16 cellular contexts compared by ENCODE assay signal in the genomic region with DNA sequence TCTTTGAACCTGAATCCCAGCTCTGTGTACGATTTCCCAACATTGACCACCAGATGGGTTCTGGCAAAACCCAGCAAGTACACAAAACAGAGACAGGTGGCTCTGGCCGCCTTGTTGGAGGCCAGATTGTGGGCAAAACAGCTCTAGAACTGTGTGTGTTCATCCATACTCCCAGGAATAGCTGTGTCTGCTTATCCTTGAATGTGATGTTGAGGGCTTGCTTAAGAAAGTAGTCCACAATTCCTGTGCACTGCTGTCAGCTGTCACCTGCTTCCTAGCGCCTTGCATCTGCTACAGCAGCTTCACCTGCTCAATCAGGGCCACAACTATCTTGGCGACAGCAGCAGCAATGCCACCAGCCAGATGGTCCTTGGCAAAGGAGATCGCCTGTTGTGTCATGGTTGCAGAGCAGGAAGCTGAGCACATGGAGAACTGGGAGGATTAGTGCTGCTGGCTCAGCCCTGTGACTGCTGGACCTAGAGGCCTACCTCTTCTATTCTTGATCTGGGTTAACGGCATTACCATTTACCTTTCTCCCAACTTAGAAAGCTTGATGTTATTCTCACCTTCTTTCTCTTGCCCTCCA. TPM values are rescaled to one million over a fixed set of nuclear protein-coding genes. Genes with fewer than 3 reads are reported as not detected.
DNase-seq lines count a peak whose midpoint lies in the region; ATAC-seq, FAIRE-seq and TF ChIP-seq lines count a peak whose summit lies in the region.
"Had no signal": no experiment of that assay in that cellular context is flagged by ENCODE, and none has a peak within 500 bp of the region (broad histone marks: within the 10 kb centered on the region; RNA-seq: fewer than 3 reads in every experiment).

No MANE protein-coding gene starts in this region.

- peak; percentile 35 for FAIRE-seq in K562 (lab: Jason Lieb, UNC)
- FAIRE-seq: GM12891, GM19239 had no signal

- H3K27me3 ChIP-seq in K562 (ENCODE audit: control insufficient read depth in 2 of 2, insufficient read depth in 2 of 2, low read length in 2 of 2): peaks cover 10 to 13% of the 10 kb centered on the region in 2 experiments; a peak in 3 of 5 replicates
- H3K27me3 ChIP-seq: BLaER1 had no signal

- no peak overlapping the region for H3K9ac ChIP-seq in K562 (ENCODE audit: insufficient read depth in 1 of 2, low read depth in 2 of 2, low read length in 2 of 2)
- H3K9ac ChIP-seq: BLaER1 had no signal

- WGBS in K562 (ENCODE audit: insufficient coverage, low coverage, missing lambda C conversion rate): 19% methylated on average over 5 of the region's 6 CpGs

- H3K4me3 ChIP-seq in K562: no peak overlapping the region
- H3K4me3 ChIP-seq: BLaER1, GM23338 had no signal

- H3K79me2 ChIP-seq in K562 (ENCODE audit: control insufficient read depth, insufficient read depth, low read length): peaks cover 12% of the 10 kb centered on the region

- no peaks in the 10 kb centered on the region for H3K9me1 ChIP-seq in K562 (ENCODE audit: control insufficient read depth, insufficient read depth, low read length)

- no peaks in the 10 kb centered on the region for H3K36me3 ChIP-seq in K562 (ENCODE audit: control insufficient read depth, insufficient read depth, low read length)
- H3K36me3 ChIP-seq: BLaER1 had no signal

- no peak overlapping the region for H3K4me2 ChIP-seq in K562 (ENCODE audit: insufficient read depth, low read length)
- H3K4me2 ChIP-seq: BLaER1, GM23338 had no signal

- no peaks in the 10 kb centered on the region for H4K20me1 ChIP-seq in K562 (replicated peaks; ENCODE audit: control insufficient read depth, insufficient read depth, low read length)

- H3K27ac ChIP-seq in K562 (ENCODE audit: extremely low read depth, low read depth, low read length): no peak overlapping the region
- H3K27ac ChIP-seq: BLaER1 had no signal

- CTCF ChIA-PET in K562 (lab: Yijun Ruan, JAX; ENCODE audit: low intra/inter-chr PET ratio): no interaction called here

- DNase-seq in DMS 273 (lab: John Stamatoyannopoulos, UW; ENCODE audit: unreplicated experiment): peak; percentile 86
- DNase-seq in G401 (ENCODE audit: low spot score): peak; percentile 63
- no peak for DNase-seq in K562 (ENCODE audit: extremely low read depth in 1 of 4, low spot score in 3 of 4)
- DNase-seq in occipital lobe (lab: John Stamatoyannopoulos, UW): peak; percentile 2
- DNase-seq in AG08395 (ENCODE audit: low spot score): no peak
- DNase-seq in DMS153 (lab: John Stamatoyannopoulos, UW): no peak
- no peak for DNase-seq in GM20000 (ENCODE audit: low spot score)
- DNase-seq: CD8-positive, alpha-beta memory T cell; KG1; NCI-H1092; NCI-H446 treated with DMSO at 0.1 percent for 48 hours; NCI-H774 had no signal

- no peak for TF ChIP-seq EP300 in K562 (IDR thresholded peaks at IDR 0.05; ENCODE audit: low read length)

- in situ Hi-C loops in G401 (cut with HindIII; ENCODE audit: low sequenced_read_pairs) (no loop called here), K562 (cut with MboI) (no loop called here)

- ATAC-seq in K562: no peak
- ATAC-seq: GM23338 had no signal

- intact Hi-C loops in K562 (cut with micrococcal nuclease): loop anchor here (10.0 kb wide), 1 partner anchor 269 kb away; no protein-coding TSS in a partner anchor

- peaks cover 12% of the 10 kb centered on the region in 2 experiments; a peak in 3 of 5 replicates for H3K4me1 ChIP-seq in K562 (replicated peaks in 1 of 2; ENCODE audit: control insufficient read depth in 2 of 2, insufficient read depth in 2 of 2, low read length in 2 of 2)

- no peak for TF ChIP-seq CTCF in K562 (IDR thresholded peaks at IDR 0.05 in 2 of 3, conservative IDR thresholded peaks at IDR 0.05 in 1 of 3; ENCODE audit: insufficient read depth in 2 of 3, low read depth in 1 of 3, low read length in 3 of 3)
- TF ChIP-seq CTCF in GM20000 (IDR thresholded peaks at IDR 0.05; ENCODE audit: extremely low read depth, missing control alignments): no peak

- TF ChIP-seq RAD21 in K562 (CRISPR knock-in tag; conservative IDR thresholded peaks at IDR 0.05 in 1 of 2, IDR thresholded peaks at IDR 0.05 in 1 of 2): no peak

- no peak for TF ChIP-seq POLR2A in K562 (conservative IDR thresholded peaks at IDR 0.05)

- H3K9me3 ChIP-seq in K562 (replicated peaks; ENCODE audit: control insufficient read depth, insufficient read depth, low read depth, low read length): no peaks in the 10 kb centered on the region; the same call in 1 of the 2 replicates
- H3K9me3 ChIP-seq: BLaER1 had no signal

- no TSS peak for BruUV-seq in K562 (replicated peaks; lab: Mats Ljungman, UMichigan)

- H2AFZ ChIP-seq in K562 (ENCODE audit: low read depth, low read length): no peak overlapping the region
- H2AFZ ChIP-seq: GM23338 had no signal

- POLR2A ChIA-PET in K562 (lab: Yijun Ruan, JAX): interaction anchor here (1.5 kb wide), 1 partner anchor 11 kb away, joined by 5 read pairs; no protein-coding TSS in a partner anchor

TF ChIP-seq in K562, 482 proteins besides CTCF, POLR2A, EP300 and RAD21:
- TF ChIP-seq MEF2A (IDR thresholded peaks at IDR 0.05; ENCODE audit: control insufficient read depth, low read depth, low read length): no peak
- TF ChIP-seq TOE1 (IDR thresholded peaks at IDR 0.05; ENCODE audit: borderline replicate concordance): no peak
- TF ChIP-seq TOE1 (CRISPR knock-in tag; IDR thresholded peaks at IDR 0.05; ENCODE audit: borderline replicate concordance, low read depth): no peak
- TF ChIP-seq, protein P1, sequence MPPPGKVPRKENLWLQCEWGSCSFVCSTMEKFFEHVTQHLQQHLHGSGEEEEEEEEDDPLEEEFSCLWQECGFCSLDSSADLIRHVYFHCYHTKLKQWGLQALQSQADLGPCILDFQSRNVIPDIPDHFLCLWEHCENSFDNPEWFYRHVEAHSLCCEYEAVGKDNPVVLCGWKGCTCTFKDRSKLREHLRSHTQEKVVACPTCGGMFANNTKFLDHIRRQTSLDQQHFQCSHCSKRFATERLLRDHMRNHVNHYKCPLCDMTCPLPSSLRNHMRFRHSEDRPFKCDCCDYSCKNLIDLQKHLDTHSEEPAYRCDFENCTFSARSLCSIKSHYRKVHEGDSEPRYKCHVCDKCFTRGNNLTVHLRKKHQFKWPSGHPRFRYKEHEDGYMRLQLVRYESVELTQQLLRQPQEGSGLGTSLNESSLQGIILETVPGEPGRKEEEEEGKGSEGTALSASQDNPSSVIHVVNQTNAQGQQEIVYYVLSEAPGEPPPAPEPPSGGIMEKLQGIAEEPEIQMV (tag; conservative IDR thresholded peaks at IDR 0.05; ENCODE audit: low read depth): no peak
- no peak for TF ChIP-seq POLR2G (IDR thresholded peaks at IDR 0.05; ENCODE audit: low read depth, low read length)
- TF ChIP-seq FOXP1 (CRISPR knock-in tag; IDR thresholded peaks at IDR 0.05): no peak
- no peak for TF ChIP-seq SMAD2 (IDR thresholded peaks at IDR 0.05; ENCODE audit: low read depth, low read length)
- TF ChIP-seq PML (IDR thresholded peaks at IDR 0.05; ENCODE audit: low read length): no peak
- no peak for TF ChIP-seq HDAC6 (IDR thresholded peaks at IDR 0.05; ENCODE audit: low read depth, low read length)
- no peak for TF ChIP-seq OTX1 (CRISPR knock-in tag; IDR thresholded peaks at IDR 0.05)
- TF ChIP-seq, protein P2, sequence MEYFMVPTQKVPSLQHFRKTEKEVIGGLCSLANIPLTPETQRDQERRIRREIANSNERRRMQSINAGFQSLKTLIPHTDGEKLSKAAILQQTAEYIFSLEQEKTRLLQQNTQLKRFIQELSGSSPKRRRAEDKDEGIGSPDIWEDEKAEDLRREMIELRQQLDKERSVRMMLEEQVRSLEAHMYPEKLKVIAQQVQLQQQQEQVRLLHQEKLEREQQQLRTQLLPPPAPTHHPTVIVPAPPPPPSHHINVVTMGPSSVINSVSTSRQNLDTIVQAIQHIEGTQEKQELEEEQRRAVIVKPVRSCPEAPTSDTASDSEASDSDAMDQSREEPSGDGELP (CRISPR knock-in tag; IDR thresholded peaks at IDR 0.05; ENCODE audit: borderline replicate concordance): no peak
- TF ChIP-seq HDAC3 (IDR thresholded peaks at IDR 0.05; ENCODE audit: borderline replicate concordance, partially characterized antibody): no peak
- no peak for TF ChIP-seq ZNF551 (CRISPR knock-in tag; IDR thresholded peaks at IDR 0.05)
- TF ChIP-seq NFATC3 (IDR thresholded peaks at IDR 0.05): no peak
- no peak for TF ChIP-seq BRCA1 (IDR thresholded peaks at IDR 0.05)
- no peak for TF ChIP-seq BRCA1 (CRISPR knock-in tag; IDR thresholded peaks at IDR 0.05)
- no peak for TF ChIP-seq ZFPM2 (CRISPR knock-in tag; IDR thresholded peaks at IDR 0.05)
- TF ChIP-seq TBP (optimal IDR thresholded peaks at IDR 0.05; ENCODE audit: low read depth, low read length): no peak
- no peak for TF ChIP-seq SRF (CRISPR knock-in tag; IDR thresholded peaks at IDR 0.05)
- no peak for TF ChIP-seq ELF4 (CRISPR knock-in tag; IDR thresholded peaks at IDR 0.05)

RNA-seq across cellular contexts. Expression of a gene that starts 3.7 kb away (rescaled TPM):
- 34.7 and 46.7 TPM in 2 replicates for total RNA-seq in G401 (2014; rRNA removed; shearing (Covaris generic))
- total RNA-seq in K562 (2011; cell fraction: chromatin; rRNA removed; ENCODE audit: low replicate concordance): 3.7 and 17.4 TPM in 2 replicates
- 3.7 and 5.8 TPM in 2 replicates for total RNA-seq in K562 (2011; cell fraction: nucleolus; rRNA removed)
- 5.8 and 6.9 TPM in 2 replicates for total RNA-seq in K562 (2011; cell fraction: nucleoplasm; rRNA removed)
- total RNA-seq in K562 (2014; rRNA removed): 14.1 and 15.1 TPM in 2 replicates
- 20.8 and 22.2 TPM in 2 replicates for total RNA-seq in K562 (2014; rRNA removed; fragmentation: Illumina TruSeq; extraction: Trizol)
- 18.2 and 19.4 TPM in 2 replicates for total RNA-seq in K562 (2015; rRNA removed; fragmentation: Illumina TruSeq; extraction: Trizol)
- 18.0 and 19.6 TPM in 2 replicates for total RNA-seq in K562 (2021)
- 14.3 and 15.5 TPM in 2 replicates for polyA plus RNA-seq in K562 (2011; rRNA removed)
- 11.0 and 12.0 TPM in 2 replicates for polyA plus RNA-seq in K562 (2011; cell fraction: cytosol; rRNA removed)
- 9.4 and 9.7 TPM in 2 replicates for polyA plus RNA-seq in K562 (2011; cell fraction: nucleus; rRNA removed)
- polyA plus RNA-seq in K562 (2012): 17.0 and 26.5 TPM in 2 replicates
- polyA plus RNA-seq in K562 (2014; fragmentation: Illumina TruSeq; extraction: Trizol): 21.2 and 26.4 TPM in 2 replicates
- 10 to 100 TPM; 11.4 to 11.7 TPM for polyA plus RNA-seq in K562 (2014; fragmentation: Nextera tagmentation; extraction: Ambion mirVana)
- polyA plus RNA-seq in K562 (2014; rRNA removed): 11.2 and 12.3 TPM in 2 replicates
- 18.4 and 18.7 TPM in 2 replicates for polyA minus RNA-seq in K562 (2011; rRNA and poly(A)+ RNA removed)
- polyA minus RNA-seq in K562 (2011; cell fraction: cytosol; rRNA and poly(A)+ RNA removed): 14.4 and 14.7 TPM in 2 replicates
- polyA minus RNA-seq in K562 (2011; cell fraction: nucleus; rRNA and poly(A)+ RNA removed): 5.7 and 7.4 TPM in 2 replicates
- 61.5 TPM for total RNA-seq in occipital lobe

Comparison
In these comparisons a context has a peak if more than half of its experiments do, and no peak if none do; other contexts are left out.
1. DNase-seq: peak in DMS 273 (single experiment), G401 (single experiment) and occipital lobe (single experiment); none in K562 (0 of 4), AG08395 (single experiment), DMS153 (single experiment) and GM20000 (single experiment).